ENCODE assay signal across 1 cellular context in the genomic region with DNA sequence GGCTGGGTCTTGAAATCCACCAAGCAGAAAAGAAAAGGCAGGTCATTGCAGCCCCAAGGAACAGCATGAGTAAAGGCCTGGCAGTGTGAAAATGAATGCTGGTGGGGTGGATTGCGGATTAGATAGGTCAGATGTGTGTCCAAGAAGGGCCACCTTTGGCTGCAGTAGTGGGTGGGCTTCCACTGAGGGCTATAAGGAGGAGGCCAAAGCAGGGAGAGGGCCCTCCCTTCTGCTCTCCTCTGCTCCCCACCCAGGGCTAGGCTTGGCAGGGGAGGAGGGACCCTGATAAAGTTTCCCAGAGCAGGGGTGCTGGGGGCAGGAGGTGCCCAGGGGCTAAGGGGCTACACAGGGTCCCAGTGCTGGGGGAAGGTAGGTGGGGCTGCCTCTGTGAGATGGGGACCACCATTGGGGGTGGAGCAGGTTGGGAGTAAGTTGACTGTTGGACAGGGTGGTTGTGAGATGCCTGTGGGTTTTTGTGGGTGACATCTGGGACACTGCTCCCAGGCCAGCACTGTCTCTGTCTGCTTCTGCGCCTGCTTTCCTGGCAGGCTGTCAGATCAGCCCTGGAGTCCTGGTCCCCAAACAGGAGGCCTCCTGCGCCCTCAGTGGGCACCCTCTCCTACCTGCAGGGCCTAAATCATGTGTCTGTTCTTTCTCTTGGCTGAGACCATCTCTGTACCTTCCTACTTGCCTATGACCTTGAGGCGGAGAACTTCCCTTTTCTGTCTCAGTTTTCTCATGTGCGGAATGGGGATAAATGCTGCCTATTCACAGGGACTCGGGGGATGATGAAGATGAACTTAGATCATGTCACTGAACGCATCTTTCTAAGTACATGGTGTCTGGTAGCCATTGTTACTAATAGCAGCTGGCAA.
TF ChIP-seq lines count a peak whose summit lies in the region.

No MANE protein-coding gene starts in this region.

TF ChIP-seq in HepG2, 621 proteins besides CTCF, POLR2A, EP300 and RAD21:
- TF ChIP-seq, protein P1, sequence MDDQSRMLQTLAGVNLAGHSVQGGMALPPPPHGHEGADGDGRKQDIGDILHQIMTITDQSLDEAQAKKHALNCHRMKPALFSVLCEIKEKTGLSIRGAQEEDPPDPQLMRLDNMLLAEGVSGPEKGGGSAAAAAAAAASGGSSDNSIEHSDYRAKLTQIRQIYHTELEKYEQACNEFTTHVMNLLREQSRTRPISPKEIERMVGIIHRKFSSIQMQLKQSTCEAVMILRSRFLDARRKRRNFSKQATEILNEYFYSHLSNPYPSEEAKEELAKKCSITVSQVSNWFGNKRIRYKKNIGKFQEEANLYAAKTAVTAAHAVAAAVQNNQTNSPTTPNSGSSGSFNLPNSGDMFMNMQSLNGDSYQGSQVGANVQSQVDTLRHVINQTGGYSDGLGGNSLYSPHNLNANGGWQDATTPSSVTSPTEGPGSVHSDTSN (CRISPR knock-in tag; IDR thresholded peaks at IDR 0.05; ENCODE audit: borderline replicate concordance): no peak
- no peak for TF ChIP-seq ZNF841 (CRISPR knock-in tag; IDR thresholded peaks at IDR 0.05; ENCODE audit: borderline replicate concordance)
- no peak for TF ChIP-seq ZNF567 (CRISPR knock-in tag; IDR thresholded peaks at IDR 0.05; ENCODE audit: borderline replicate concordance)
- TF ChIP-seq, protein P2, sequence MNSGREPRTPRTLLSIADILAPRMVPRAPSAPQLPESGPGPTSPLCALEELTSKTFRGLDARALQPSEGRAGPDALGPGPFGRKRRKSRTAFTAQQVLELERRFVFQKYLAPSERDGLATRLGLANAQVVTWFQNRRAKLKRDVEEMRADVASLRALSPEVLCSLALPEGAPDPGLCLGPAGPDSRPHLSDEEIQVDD (CRISPR knock-in tag; IDR thresholded peaks at IDR 0.05; ENCODE audit: borderline replicate concordance): no peak
- no peak for TF ChIP-seq SAP130 (CRISPR knock-in tag; IDR thresholded peaks at IDR 0.05; ENCODE audit: low read depth)
- TF ChIP-seq ZKSCAN8 (CRISPR knock-in tag; IDR thresholded peaks at IDR 0.05; ENCODE audit: borderline replicate concordance): no peak
- no peak for TF ChIP-seq GATAD1 (CRISPR knock-in tag; IDR thresholded peaks at IDR 0.05)
- no peak for TF ChIP-seq FOXM1 (CRISPR knock-in tag; IDR thresholded peaks at IDR 0.05)
- TF ChIP-seq ZMAT3 (CRISPR knock-in tag; conservative IDR thresholded peaks at IDR 0.05): no peak
- TF ChIP-seq, protein P3, sequence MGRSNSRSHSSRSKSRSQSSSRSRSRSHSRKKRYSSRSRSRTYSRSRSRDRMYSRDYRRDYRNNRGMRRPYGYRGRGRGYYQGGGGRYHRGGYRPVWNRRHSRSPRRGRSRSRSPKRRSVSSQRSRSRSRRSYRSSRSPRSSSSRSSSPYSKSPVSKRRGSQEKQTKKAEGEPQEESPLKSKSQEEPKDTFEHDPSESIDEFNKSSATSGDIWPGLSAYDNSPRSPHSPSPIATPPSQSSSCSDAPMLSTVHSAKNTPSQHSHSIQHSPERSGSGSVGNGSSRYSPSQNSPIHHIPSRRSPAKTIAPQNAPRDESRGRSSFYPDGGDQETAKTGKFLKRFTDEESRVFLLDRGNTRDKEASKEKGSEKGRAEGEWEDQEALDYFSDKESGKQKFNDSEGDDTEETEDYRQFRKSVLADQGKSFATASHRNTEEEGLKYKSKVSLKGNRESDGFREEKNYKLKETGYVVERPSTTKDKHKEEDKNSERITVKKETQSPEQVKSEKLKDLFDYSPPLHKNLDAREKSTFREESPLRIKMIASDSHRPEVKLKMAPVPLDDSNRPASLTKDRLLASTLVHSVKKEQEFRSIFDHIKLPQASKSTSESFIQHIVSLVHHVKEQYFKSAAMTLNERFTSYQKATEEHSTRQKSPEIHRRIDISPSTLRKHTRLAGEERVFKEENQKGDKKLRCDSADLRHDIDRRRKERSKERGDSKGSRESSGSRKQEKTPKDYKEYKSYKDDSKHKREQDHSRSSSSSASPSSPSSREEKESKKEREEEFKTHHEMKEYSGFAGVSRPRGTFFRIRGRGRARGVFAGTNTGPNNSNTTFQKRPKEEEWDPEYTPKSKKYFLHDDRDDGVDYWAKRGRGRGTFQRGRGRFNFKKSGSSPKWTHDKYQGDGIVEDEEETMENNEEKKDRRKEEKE (IDR thresholded peaks at IDR 0.05): no peak
- TF ChIP-seq, protein P4, sequence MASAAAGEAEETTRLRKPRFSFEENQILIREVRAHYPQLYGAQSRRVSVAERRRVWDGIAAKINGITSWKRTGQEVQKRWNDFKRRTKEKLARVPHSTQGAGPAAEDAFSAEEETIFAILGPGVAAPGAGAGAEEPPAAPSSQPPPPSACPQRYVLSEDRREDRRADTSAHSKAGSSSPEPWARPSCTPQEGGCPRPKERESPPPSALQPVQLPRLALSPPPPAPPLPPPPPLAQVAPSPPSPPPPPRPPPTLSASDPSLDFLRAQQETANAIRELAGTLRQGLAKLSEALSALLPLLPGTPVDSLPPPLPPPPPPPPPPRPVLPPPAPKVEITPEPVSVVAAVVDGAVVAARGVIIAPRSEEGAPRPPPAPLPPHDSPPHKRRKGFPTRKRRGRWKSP (CRISPR knock-in tag; IDR thresholded peaks at IDR 0.05): no peak
- no peak for TF ChIP-seq ZFP37 (CRISPR knock-in tag; IDR thresholded peaks at IDR 0.05; ENCODE audit: borderline replicate concordance)
- TF ChIP-seq TCF7L2 (IDR thresholded peaks at IDR 0.05; ENCODE audit: low read depth, low read length): no peak
- no peak for TF ChIP-seq KLF13 (CRISPR knock-in tag; IDR thresholded peaks at IDR 0.05)
- no peak for TF ChIP-seq SALL1 (CRISPR knock-in tag; IDR thresholded peaks at IDR 0.05)
TF ChIP-seq in HepG2: peak in this region for 0.
